21 cellular contexts compared by ENCODE assay signal in genomic region chr2:157361526-157361925, GRCh38. TPM values are rescaled to one million over a fixed set of nuclear protein-coding genes. Genes with fewer than 3 reads are reported as not detected.
"Had no signal": no experiment of that assay in that cellular context is flagged by ENCODE, and none has a peak within 500 bp of the region (broad histone marks: within the 10 kb centered on the region; RNA-seq: fewer than 3 reads in every experiment).

No MANE protein-coding gene starts in this region.

- H3K9me2 ChIP-seq: SK-N-SH had no signal

- H3K4me2 ChIP-seq: SK-N-SH had no signal

- DNase-seq: Karpas-422, KG1, MM.1S, NCI-H1092 treated with DMSO at 0.1 percent for 48 hours, NCI-H1436, NCI-H187, NCI-H2029, NCI-H2081 treated with DMSO at 0.1 percent for 48 hours, NCI-H2171, NCI-H226, NCI-H446, NCI-H510A, NCI-H524 treated with DMSO at 0.1 percent for 48 hours, NCI-H69, NCI-H774, SHP77, SK-N-SH had no signal

- H3K27ac ChIP-seq: RWPE1 had no signal

- H3K9ac ChIP-seq: SK-N-SH had no signal

- ATAC-seq: Panc1 had no signal

- H3K9me3 ChIP-seq: SK-N-SH had no signal

RNA-seq across cellular contexts. Expression of gene ERMN, which starts 35.9 kb away (rescaled TPM):
- total RNA-seq: HT-29, SK-MEL-5 had no signal
- polyA plus RNA-seq: SK-N-SH had no signal
